In the genomic region with DNA sequence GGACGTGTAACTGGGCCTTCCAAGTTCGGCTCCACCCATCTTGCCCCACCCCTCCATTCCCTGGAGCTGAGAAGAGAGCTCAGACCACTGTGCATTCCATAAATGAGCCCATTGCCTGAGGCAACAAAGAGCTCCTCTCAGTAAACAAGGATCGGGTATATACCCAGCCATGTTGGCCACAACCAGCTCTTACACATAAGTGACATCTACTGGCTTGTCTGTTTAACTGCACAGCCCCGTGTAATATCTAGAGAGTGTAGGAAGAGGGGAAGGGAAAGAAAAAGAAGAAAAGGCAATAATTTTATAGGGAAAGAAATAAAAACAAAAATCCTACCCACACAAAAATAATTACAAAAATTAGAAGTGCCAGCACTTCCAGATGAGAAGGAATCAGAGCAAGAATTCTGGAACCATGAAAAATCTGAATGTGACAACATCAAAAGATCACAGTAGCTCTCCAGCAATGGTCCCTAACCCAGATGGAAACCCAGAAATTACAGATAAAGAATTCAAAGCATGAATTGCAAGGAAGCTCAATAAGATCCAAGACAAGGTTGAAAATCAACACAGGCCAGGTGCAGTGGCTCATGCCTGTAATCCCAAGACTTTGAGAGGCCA, we compare ENCODE assay signal across 8 cellular contexts.
DNase-seq lines count a peak whose midpoint lies in the region; ATAC-seq, FAIRE-seq and TF ChIP-seq lines count a peak whose summit lies in the region.

No MANE protein-coding gene starts in this region.

- peak overlapping the region; percentile 75 to 94 (median 90) for H3K27ac Mint-ChIP-seq in CD4-positive, alpha-beta memory T cell

- H3K27me3 Mint-ChIP-seq in CD4-positive, alpha-beta memory T cell = no peaks in the 10 kb centered on the region

- no peaks in the 10 kb centered on the region for H3K36me3 ChIP-seq in CD4-positive, alpha-beta memory T cell (ENCODE audit: insufficient read depth, low read length)
- no peaks in the 10 kb centered on the region for H3K36me3 ChIP-seq in MG63

- FAIRE-seq in urothelium cell line (lab: Jason Lieb, UNC) = no peak

- peaks cover 0 to 3% of the 10 kb centered on the region in 2 donors for H3K9me3 ChIP-seq in CD4-positive, alpha-beta memory T cell (ENCODE audit: control insufficient read depth in 1 of 2, low read length in 2 of 2)
- peaks cover 9% of the 10 kb centered on the region; the same call in 1 of the 2 replicates for H3K9me3 ChIP-seq in MG63

- POLR2A ChIA-PET in CD4-positive, alpha-beta memory T cell (lab: Charles Lee; ENCODE audit: partially characterized antibody) = interaction anchor here (0.6 to 6.1 kb wide), 26 partner anchors 9 to 365 kb away, joined by 3 to 75 read pairs (median 4); partner anchors contain the start of genes AMIGO2 and PCED1B

- H3K4me1 Mint-ChIP-seq in CD4-positive, alpha-beta memory T cell = peaks cover 39 to 50% (median 44%) of the 10 kb centered on the region in 4 donors

- H3K9me3 Mint-ChIP-seq in CD4-positive, alpha-beta memory T cell = peaks cover 4 to 35% (median 9%) of the 10 kb centered on the region in 8 donors

- peaks cover 7 to 8% of the 10 kb centered on the region in 2 donors for H3K36me3 Mint-ChIP-seq in CD4-positive, alpha-beta memory T cell

- peak overlapping the region in 7 of 8 donors; percentile 58 to 79 (median 69) for H3K4me3 Mint-ChIP-seq in CD4-positive, alpha-beta memory T cell

- peak; percentile 75 for ATAC-seq in GM19372 (IDR thresholded peaks at IDR 0.05; ENCODE audit: low read depth, unreplicated experiment)

- peak; percentile 60 to 66 (median 65) for DNase-seq in CD4-positive, alpha-beta memory T cell
- DNase-seq in MG63 (peak; percentile 19), erythroblast (lab: John Stamatoyannopoulos, UW) (peak; percentile 35 to 44), renal cortical epithelial cell (ENCODE audit: low read depth) (peak; percentile 70), ureter (ENCODE audit: low spot score) (no peak), urothelium cell line (ENCODE audit: low spot score) (no peak)
- DNase-seq in activated CD4-positive, alpha-beta T cell treated with anti-CD3 and anti-CD28 coated beads for 48 hours = peak; percentile 64

- peak overlapping the region in 1 of 2 donors; percentile 14 for H3K4me3 ChIP-seq in CD4-positive, alpha-beta memory T cell (ENCODE audit: low read length in 2 of 2)
- no peak overlapping the region for H3K4me3 ChIP-seq in MG63

- CTCF ChIA-PET in CD4-positive, alpha-beta memory T cell (lab: Charles Lee; ENCODE audit: partially characterized antibody) = interaction anchor here (0.5 to 7.3 kb wide), 68 partner anchors 8 to 1180 kb away, joined by 3 to 199 read pairs (median 6); partner anchors contain the start of genes AMIGO2 and PCED1B

- TF ChIP-seq POLR2A in erythroblast (IDR thresholded peaks at IDR 0.05; ENCODE audit: low read length) = no peak

- intact Hi-C loops in CD4-positive, alpha-beta memory T cell (cut with micrococcal nuclease) = loop anchor here (1.0 to 5.0 kb wide), 7 partner anchors 36 to 720 kb away; partner anchors contain the start of genes AMIGO2 and PCED1B

- H3K27me3 ChIP-seq in CD4-positive, alpha-beta memory T cell (ENCODE audit: insufficient read depth, low read length) = no peaks in the 10 kb centered on the region
- no peaks in the 10 kb centered on the region for H3K27me3 ChIP-seq in MG63

- H3K4me1 ChIP-seq in CD4-positive, alpha-beta memory T cell (ENCODE audit: insufficient read depth, low read length) = peaks cover 52% of the 10 kb centered on the region

- peak overlapping the region; percentile 35 for H3K27ac ChIP-seq in CD4-positive, alpha-beta memory T cell (ENCODE audit: low read depth, low read length)

Comparison
In these comparisons a context has a peak if more than half of its experiments do, and no peak if none do; other contexts are left out.
1. DNase-seq: peak in CD4-positive, alpha-beta memory T cell (5 of 5), MG63 (single experiment), activated CD4-positive, alpha-beta T cell treated with anti-CD3 and anti-CD28 coated beads for 48 hours (single experiment), erythroblast (2 of 2) and renal cortical epithelial cell (single experiment); none in ureter (single experiment) and urothelium cell line (single experiment).